In genomic region chr6:167092672-167093339, GRCh38 we compare ENCODE assay signal across 15 cellular contexts. TPM values are rescaled to one million over a fixed set of nuclear protein-coding genes. Genes with fewer than 3 reads are reported as not detected.
A peak's percentile ranks its signal among the peaks of the same experiment; 100 is the strongest.
DNase-seq lines count a peak whose midpoint lies in the region; ATAC-seq lines count a peak whose summit lies in the region.
"Had no signal": no experiment of that assay in that cellular context is flagged by ENCODE, and none has a peak within 500 bp of the region (broad histone marks: within the 10 kb centered on the region; RNA-seq: fewer than 3 reads in every experiment).

No MANE protein-coding gene starts in this region.

- H3K27me3 ChIP-seq in right cardiac atrium (ENCODE audit: control insufficient read depth, insufficient read depth) = no peaks in the 10 kb centered on the region

- H3K9me3 Mint-ChIP-seq in activated naive CD4-positive, alpha-beta T cell treated with anti-CD3 and anti-CD28 coated beads, Interleukin-2, amount 50 U/mL, for 24 hours = no peaks in the 10 kb centered on the region
- no peaks in the 10 kb centered on the region for H3K9me3 Mint-ChIP-seq in activated naive CD4-positive, alpha-beta T cell treated with anti-CD3 and anti-CD28 coated beads for 36 hours

- no peak overlapping the region for H3K27ac ChIP-seq in right cardiac atrium (ENCODE audit: low read length)

- no peaks in the 10 kb centered on the region for H3K36me3 Mint-ChIP-seq in activated naive CD4-positive, alpha-beta T cell treated with anti-CD3 and anti-CD28 coated beads, Interleukin-2, amount 50 U/mL, for 24 hours
- no peaks in the 10 kb centered on the region for H3K36me3 Mint-ChIP-seq in activated naive CD4-positive, alpha-beta T cell treated with anti-CD3 and anti-CD28 coated beads for 36 hours (ENCODE audit: low read depth)

- 78% methylated on average over 16 of the region's 16 CpGs for WGBS in right cardiac atrium

- no peaks in the 10 kb centered on the region for H3K4me1 ChIP-seq in right cardiac atrium (ENCODE audit: control insufficient read depth, insufficient read depth, low read length)

- ATAC-seq in GM19455 (IDR thresholded peaks at IDR 0.05; ENCODE audit: unreplicated experiment) (no peak), HG03354 (IDR thresholded peaks at IDR 0.05; ENCODE audit: poor library complexity, severe bottlenecking, unreplicated experiment) (no peak), right cardiac atrium (no peak)

- H3K27ac Mint-ChIP-seq in activated naive CD4-positive, alpha-beta T cell treated with anti-CD3 and anti-CD28 coated beads, Interleukin-2, amount 50 U/mL, for 24 hours = peak overlapping the region; percentile 24
- no peak overlapping the region for H3K27ac Mint-ChIP-seq in activated naive CD4-positive, alpha-beta T cell treated with anti-CD3 and anti-CD28 coated beads for 36 hours

- DNase-seq in activated naive CD4-positive, alpha-beta T cell treated with anti-CD3 and anti-CD28 coated beads for 36 hours = no peak
- DNase-seq in MV-4-11 (lab: John Stamatoyannopoulos, UW) = peak; percentile 67
- DNase-seq in ecto neural progenitor cell (ENCODE audit: low spot score) = peak; percentile 33
- no peak for DNase-seq in right cardiac atrium
- no peak for DNase-seq in central memory CD4-positive, alpha-beta T cell
- DNase-seq: activated CD4-positive, alpha-beta T cell treated with anti-CD3 and anti-CD28 coated beads for 4 hours; activated naive CD4-positive, alpha-beta T cell treated with Interleukin-2 at 50 U/mL for 16 hours; cerebellar nuclear complex; posterior cingulate gyrus had no signal

- H3K4me3 Mint-ChIP-seq in activated naive CD4-positive, alpha-beta T cell treated with anti-CD3 and anti-CD28 coated beads, Interleukin-2, amount 50 U/mL, for 24 hours = no peak overlapping the region
- H3K4me3 Mint-ChIP-seq in activated naive CD4-positive, alpha-beta T cell treated with anti-CD3 and anti-CD28 coated beads for 36 hours = no peak overlapping the region

- H3K9me3 ChIP-seq in right cardiac atrium (ENCODE audit: control insufficient read depth, low read length) = no peaks in the 10 kb centered on the region

- intact Hi-C loops in activated naive CD4-positive, alpha-beta T cell treated with anti-CD3 and anti-CD28 coated beads for 36 hours (cut with micrococcal nuclease) = no loop called here
- intact Hi-C loops in right cardiac atrium (cut with DNase I) = no loop called here

- peaks cover 52% of the 10 kb centered on the region for H3K4me1 Mint-ChIP-seq in activated naive CD4-positive, alpha-beta T cell treated with anti-CD3 and anti-CD28 coated beads, Interleukin-2, amount 50 U/mL, for 24 hours
- H3K4me1 Mint-ChIP-seq in activated naive CD4-positive, alpha-beta T cell treated with anti-CD3 and anti-CD28 coated beads for 36 hours (ENCODE audit: low read depth) = peaks cover 39% of the 10 kb centered on the region

- H3K27me3 Mint-ChIP-seq in activated naive CD4-positive, alpha-beta T cell treated with anti-CD3 and anti-CD28 coated beads, Interleukin-2, amount 50 U/mL, for 24 hours = no peaks in the 10 kb centered on the region
- peaks cover 2% of the 10 kb centered on the region for H3K27me3 Mint-ChIP-seq in activated naive CD4-positive, alpha-beta T cell treated with anti-CD3 and anti-CD28 coated beads for 36 hours (ENCODE audit: low read depth)

- H3K4me3 ChIP-seq in right cardiac atrium (ENCODE audit: low read length) = no peak overlapping the region

- CTCF ChIA-PET in activated naive CD4-positive, alpha-beta T cell treated with anti-CD3 and anti-CD28 coated beads for 36 hours (lab: Charles Lee) = interaction anchor here (0.9 to 2.3 kb wide), 2 partner anchors 23 to 49 kb away, joined by 3 to 7 read pairs; no protein-coding TSS in a partner anchor

RNA-seq across cellular contexts. Expression of gene CCR6, which starts 30.1 kb away (rescaled TPM):
- total RNA-seq in activated naive CD4-positive, alpha-beta T cell treated with anti-CD3 and anti-CD28 coated beads for 36 hours = under 1 TPM; 0.31 to 0.37 TPM
- not detected for total RNA-seq in right cardiac atrium
- polyA plus RNA-seq in right cardiac atrium = not detected
- total RNA-seq: esophagus mucosa, MCF 10A, urinary bladder had no signal

Comparison
In these comparisons a context has a peak if more than half of its experiments do, and no peak if none do; other contexts are left out.
1. DNase-seq: peak in MV-4-11 (single experiment) and ecto neural progenitor cell (single experiment); none in activated naive CD4-positive, alpha-beta T cell treated with anti-CD3 and anti-CD28 coated beads for 36 hours (single experiment), right cardiac atrium (0 of 3) and central memory CD4-positive, alpha-beta T cell (single experiment).